ENCODE assay signal across 8 cellular contexts in genomic region chr10:91923371-91924211, GRCh38. TPM values are rescaled to one million over a fixed set of nuclear protein-coding genes. Genes with fewer than 3 reads are reported as not detected.
DNase-seq lines count a peak whose midpoint lies in the region; ATAC-seq and TF ChIP-seq lines count a peak whose summit lies in the region.

TSS of gene BTAF1 (plus strand) at chr10:91923770. CDS start at chr10:91924077, 307 bp downstream.

- DNase-seq in Daoy (ENCODE audit: low read depth), result peak; percentile 92
- DNase-seq in Karpas-422, result peak; percentile 94
- peak; percentile 86 for DNase-seq in RWPE2 (ENCODE audit: low spot score)
- DNase-seq in activated effector memory CD4-positive, alpha-beta T cell treated with Interleukin-2 at 50 U/mL for 16 hours, result peak; percentile 87
- DNase-seq in fibroblast of the aortic adventitia (ENCODE audit: low read depth), result peak; percentile 90
- peak; percentile 87 to 91 for DNase-seq in stimulated activated naive CD8-positive, alpha-beta T cell treated with anti-CD3 and anti-CD28 coated beads, Interleukin-15, amount 100 ng/mL, for 72 hours

- no peaks in the 10 kb centered on the region for H3K27me3 Mint-ChIP-seq in nephron (ENCODE audit: low read depth)
- no peaks in the 10 kb centered on the region for H3K27me3 Mint-ChIP-seq in stimulated activated naive CD8-positive, alpha-beta T cell treated with anti-CD3 and anti-CD28 coated beads, Interleukin-15, amount 100 ng/mL, for 72 hours

- peak within 1 kb of the TSS; percentile 90 for H3K4me3 ChIP-seq in Karpas-422 (ENCODE audit: low read length)
- peak within 1 kb of the TSS; percentile 74 for H3K4me3 ChIP-seq in RWPE2 (ENCODE audit: severe bottlenecking)
- H3K4me3 ChIP-seq in fibroblast of the aortic adventitia (ENCODE audit: low read depth, low read length), result peak within 1 kb of the TSS; percentile 91

- no peaks in the 10 kb centered on the region for H3K27me3 ChIP-seq in Karpas-422 (ENCODE audit: low read length)
- no peaks in the 10 kb centered on the region for H3K27me3 ChIP-seq in RWPE2 (ENCODE audit: insufficient read depth, poor library complexity, severe bottlenecking)

- H3K27ac ChIP-seq in Karpas-422 (ENCODE audit: low read length), result peak within 1 kb of the TSS; percentile 73
- peak within 1 kb of the TSS; percentile 57 for H3K27ac ChIP-seq in RWPE2 (ENCODE audit: poor library complexity, severe bottlenecking)

- peak within 1 kb of the TSS; percentile 95 to 99 (median 97) for H3K4me3 Mint-ChIP-seq in nephron
- H3K4me3 Mint-ChIP-seq in stimulated activated naive CD8-positive, alpha-beta T cell treated with anti-CD3 and anti-CD28 coated beads, Interleukin-15, amount 100 ng/mL, for 72 hours, result peak within 1 kb of the TSS; percentile 91 to 97

- H3K4me2 ChIP-seq in Karpas-422 (ENCODE audit: low read depth, low read length, poor library complexity, severe bottlenecking), result peak within 1 kb of the TSS; percentile 94

- ATAC-seq in GM21825 (IDR thresholded peaks at IDR 0.05; ENCODE audit: unreplicated experiment) (peak; percentile 97), RWPE2 (ENCODE audit: low read depth) (peak; percentile 93)
- peak; percentile 99 for ATAC-seq in stimulated activated naive CD8-positive, alpha-beta T cell treated with anti-CD3 and anti-CD28 coated beads, Interleukin-15, amount 100 ng/mL, for 72 hours

- H3K9me2 ChIP-seq in Karpas-422 (replicated peaks; ENCODE audit: insufficient read depth, low read length), result no peaks in the 10 kb centered on the region

- H2AFZ ChIP-seq in Karpas-422 (ENCODE audit: low read length), result peak within 1 kb of the TSS; percentile 71

- no peaks in the 10 kb centered on the region for H3K9me3 ChIP-seq in Karpas-422 (ENCODE audit: low read length)
- H3K9me3 ChIP-seq in RWPE2 (ENCODE audit: severe bottlenecking), result no peaks in the 10 kb centered on the region

- H3K36me3 ChIP-seq in Karpas-422 (ENCODE audit: insufficient read depth, low read length) (peaks cover 4% of the 10 kb centered on the region; the same call in 1 of the 2 replicates), RWPE2 (ENCODE audit: low read depth) (peaks cover 18% of the 10 kb centered on the region)

- H3K79me2 ChIP-seq in Karpas-422 (ENCODE audit: low read length), result peaks cover 53% of the 10 kb centered on the region

- H3K4me1 Mint-ChIP-seq in nephron, result peaks cover 37% of the 10 kb centered on the region
- peaks cover 33% of the 10 kb centered on the region for H3K4me1 Mint-ChIP-seq in stimulated activated naive CD8-positive, alpha-beta T cell treated with anti-CD3 and anti-CD28 coated beads, Interleukin-15, amount 100 ng/mL, for 72 hours

- peaks cover 5% of the 10 kb centered on the region for H3K9me3 Mint-ChIP-seq in nephron
- H3K9me3 Mint-ChIP-seq in stimulated activated naive CD8-positive, alpha-beta T cell treated with anti-CD3 and anti-CD28 coated beads, Interleukin-15, amount 100 ng/mL, for 72 hours, result no peaks in the 10 kb centered on the region

- 0 out of 2 replicates have a peak, but pooled peaks cover 3% of the 10 kb centered on the region for H4K20me1 ChIP-seq in Karpas-422 (ENCODE audit: insufficient read depth, low read depth, low read length)

- peak within 1 kb of the TSS; percentile 88 for H3K9ac ChIP-seq in Karpas-422 (ENCODE audit: low read length)

- H3K36me3 Mint-ChIP-seq in nephron (ENCODE audit: low read depth), result peaks cover 9% of the 10 kb centered on the region

- H3K4me1 ChIP-seq in Karpas-422 (ENCODE audit: low read length) (peaks cover 20% of the 10 kb centered on the region), RWPE2 (ENCODE audit: insufficient read depth, poor library complexity, severe bottlenecking) (peaks cover 9% of the 10 kb centered on the region)

- H3K27ac Mint-ChIP-seq in nephron, result peak within 1 kb of the TSS; percentile 97 to 98 (median 98)
- peak within 1 kb of the TSS; percentile 89 to 97 for H3K27ac Mint-ChIP-seq in stimulated activated naive CD8-positive, alpha-beta T cell treated with anti-CD3 and anti-CD28 coated beads, Interleukin-15, amount 100 ng/mL, for 72 hours

- TF ChIP-seq CTCF in RWPE2 (IDR thresholded peaks at IDR 0.05; ENCODE audit: poor library complexity, severe bottlenecking) (no peak), fibroblast of the aortic adventitia (IDR thresholded peaks at IDR 0.05; ENCODE audit: insufficient read depth, low read length) (no peak), nephron (IDR thresholded peaks at IDR 0.05; ENCODE audit: unreplicated experiment in 3 of 3) (no peak)

RNA-seq across cellular contexts. Expression of gene BTAF1, which starts in this region (rescaled TPM):
- total RNA-seq in Daoy (2014; rRNA removed; shearing (Covaris generic)), result 15.1 and 16.4 TPM in 2 replicates
- 46.4 and 65.7 TPM in 2 replicates for total RNA-seq in Karpas-422 (2014; rRNA removed; shearing (Covaris generic); ENCODE audit: low replicate concordance)
- total RNA-seq in fibroblast of the aortic adventitia (ENCODE audit: low replicate concordance), result 43.0 and 58.6 TPM in 2 replicates

Comparison
In these comparisons a context has a peak if more than half of its experiments do, and no peak if none do; other contexts are left out.
1. Peak in every context shown above with its lines: DNase-seq, ATAC-seq, H3K4me3 ChIP-seq and H3K27ac ChIP-seq.